ENCODE assay signal across 1 cellular context in genomic region chr6:149545754-149546471, GRCh38.
TF ChIP-seq lines count a peak whose summit lies in the region.

PPIL4 (minus strand) TSS chr6:149546043; CDS start chr6:149546005, 38 bp downstream.

TF ChIP-seq in H1, 55 proteins besides CTCF, POLR2A, EP300 and RAD21:
- no peak for TF ChIP-seq KDM1A (IDR thresholded peaks at IDR 0.05; ENCODE audit: borderline replicate concordance, low read length)
- peak; percentile 96 for TF ChIP-seq ASH2L (IDR thresholded peaks at IDR 0.05; ENCODE audit: low read length)
- no peak for TF ChIP-seq BACH1 (IDR thresholded peaks at IDR 0.05; ENCODE audit: low read length)
- no peak for TF ChIP-seq CTBP2 (IDR thresholded peaks at IDR 0.05; ENCODE audit: borderline replicate concordance, insufficient read depth, insufficient read length, low read length)
- no peak for TF ChIP-seq SAP30 (IDR thresholded peaks at IDR 0.05; ENCODE audit: insufficient read depth, insufficient replicate concordance, low read length)
- TF ChIP-seq EGR1 (IDR thresholded peaks at IDR 0.05; ENCODE audit: borderline replicate concordance, low read depth, low read length) = peak; percentile 31; the same call in 1 of the 2 replicates
- TF ChIP-seq HDAC2 (IDR thresholded peaks at IDR 0.05; ENCODE audit: borderline replicate concordance in 1 of 2, low read depth in 2 of 2, low read length in 2 of 2) = no peak; a peak in 1 of 4 replicates
- TF ChIP-seq SP2 (IDR thresholded peaks at IDR 0.05; ENCODE audit: low read length) = no peak
- TF ChIP-seq, protein P1, sequence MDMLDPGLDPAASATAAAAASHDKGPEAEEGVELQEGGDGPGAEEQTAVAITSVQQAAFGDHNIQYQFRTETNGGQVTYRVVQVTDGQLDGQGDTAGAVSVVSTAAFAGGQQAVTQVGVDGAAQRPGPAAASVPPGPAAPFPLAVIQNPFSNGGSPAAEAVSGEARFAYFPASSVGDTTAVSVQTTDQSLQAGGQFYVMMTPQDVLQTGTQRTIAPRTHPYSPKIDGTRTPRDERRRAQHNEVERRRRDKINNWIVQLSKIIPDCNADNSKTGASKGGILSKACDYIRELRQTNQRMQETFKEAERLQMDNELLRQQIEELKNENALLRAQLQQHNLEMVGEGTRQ (IDR thresholded peaks at IDR 0.05; ENCODE audit: low read length) = peak; percentile 44; the same call in 1 of the 2 replicates
- peak; percentile 100 for TF ChIP-seq KDM4A (IDR thresholded peaks at IDR 0.05; ENCODE audit: low read depth, low read length, severe bottlenecking)
- TF ChIP-seq JUND (IDR thresholded peaks at IDR 0.05; ENCODE audit: low read length) = peak; percentile 63; the same call in 1 of the 2 replicates
- peak; percentile 96 for TF ChIP-seq PHF8 (conservative IDR thresholded peaks at IDR 0.05; ENCODE audit: low read depth, low read length)
- TF ChIP-seq FOSL1 (IDR thresholded peaks at IDR 0.05; ENCODE audit: insufficient read depth, low read depth, low read length) = no peak
- TF ChIP-seq CREB1 (IDR thresholded peaks at IDR 0.05) = peak; percentile 100
- no peak for TF ChIP-seq RNF2 (IDR thresholded peaks at IDR 0.05; ENCODE audit: borderline replicate concordance, low read depth, low read length, missing control alignments, poor library complexity, severe bottlenecking)
- no peak for TF ChIP-seq CHD2 (IDR thresholded peaks at IDR 0.05; ENCODE audit: low read length)
- no peak for TF ChIP-seq NRF1 (IDR thresholded peaks at IDR 0.05; ENCODE audit: low read depth, low read length)
- no peak for TF ChIP-seq SUZ12 (IDR thresholded peaks at IDR 0.05; ENCODE audit: low read length)
- TF ChIP-seq ATF2 (IDR thresholded peaks at IDR 0.05; ENCODE audit: low read length) = no peak
- TF ChIP-seq CHD1 (IDR thresholded peaks at IDR 0.05; ENCODE audit: low read depth, low read length) = no peak
- TF ChIP-seq TAF1 (IDR thresholded peaks at IDR 0.05; ENCODE audit: low read depth, low read length) = peak; percentile 96
- TF ChIP-seq SP4 (IDR thresholded peaks at IDR 0.05; ENCODE audit: low read length) = peak; percentile 52; the same call in 1 of the 2 replicates
- TF ChIP-seq SP1 (IDR thresholded peaks at IDR 0.05; ENCODE audit: low read depth, low read length) = peak; percentile 61
- TF ChIP-seq BCL11A (IDR thresholded peaks at IDR 0.05; ENCODE audit: low read depth in 2 of 2, low read length in 2 of 2) = no peak
- TF ChIP-seq NANOG (IDR thresholded peaks at IDR 0.05; ENCODE audit: insufficient read depth, low read depth, low read length, poor library complexity, severe bottlenecking) = no peak
- TF ChIP-seq TAF7 (optimal IDR thresholded peaks at IDR 0.05; ENCODE audit: borderline replicate concordance, low read depth, low read length) = peak; percentile 77
- TF ChIP-seq GTF2F1 (IDR thresholded peaks at IDR 0.05; ENCODE audit: borderline replicate concordance, low read depth, low read length) = peak; percentile 35; the same call in 1 of the 2 replicates
- peak; percentile 95 for TF ChIP-seq SRF (IDR thresholded peaks at IDR 0.05; ENCODE audit: low read depth, low read length)
- no peak; the same call in 1 of the 2 replicates for TF ChIP-seq RBBP5 (IDR thresholded peaks at IDR 0.05; ENCODE audit: borderline replicate concordance, low read depth, low read length)
- TF ChIP-seq, protein P2, sequence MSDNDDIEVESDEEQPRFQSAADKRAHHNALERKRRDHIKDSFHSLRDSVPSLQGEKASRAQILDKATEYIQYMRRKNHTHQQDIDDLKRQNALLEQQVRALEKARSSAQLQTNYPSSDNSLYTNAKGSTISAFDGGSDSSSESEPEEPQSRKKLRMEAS (IDR thresholded peaks at IDR 0.05) = peak; percentile 83
- TF ChIP-seq KDM5A (IDR thresholded peaks at IDR 0.05; ENCODE audit: low read length) = peak; percentile 97
- TF ChIP-seq ZNF274 (IDR thresholded peaks at IDR 0.05; ENCODE audit: borderline replicate concordance, extremely low read depth, low read length) = no peak
- TF ChIP-seq CBX8 (IDR thresholded peaks at IDR 0.05; ENCODE audit: borderline replicate concordance, low read depth, low read length) = no peak
- TF ChIP-seq CBX5 (IDR thresholded peaks at IDR 0.05; ENCODE audit: low read depth, low read length) = no peak
- peak; percentile 42; the same call in 1 of the 2 replicates for TF ChIP-seq GABPA (IDR thresholded peaks at IDR 0.05; ENCODE audit: borderline replicate concordance, insufficient read depth, low read length)
- no peak for TF ChIP-seq RXRA (IDR thresholded peaks at IDR 0.05; ENCODE audit: insufficient read depth, low read depth, low read length)
- TF ChIP-seq TEAD4 (IDR thresholded peaks at IDR 0.05; ENCODE audit: low read depth, low read length) = no peak; the same call in 1 of the 2 replicates
- TF ChIP-seq, protein P3, sequence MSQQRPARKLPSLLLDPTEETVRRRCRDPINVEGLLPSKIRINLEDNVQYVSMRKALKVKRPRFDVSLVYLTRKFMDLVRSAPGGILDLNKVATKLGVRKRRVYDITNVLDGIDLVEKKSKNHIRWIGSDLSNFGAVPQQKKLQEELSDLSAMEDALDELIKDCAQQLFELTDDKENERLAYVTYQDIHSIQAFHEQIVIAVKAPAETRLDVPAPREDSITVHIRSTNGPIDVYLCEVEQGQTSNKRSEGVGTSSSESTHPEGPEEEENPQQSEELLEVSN (IDR thresholded peaks at IDR 0.05) = no peak
- TF ChIP-seq TCF12 (IDR thresholded peaks at IDR 0.05; ENCODE audit: low read depth, low read length) = no peak
- TF ChIP-seq TBP (IDR thresholded peaks at IDR 0.05; ENCODE audit: low read depth, low read length) = peak; percentile 89
- no peak for TF ChIP-seq JUN (IDR thresholded peaks at IDR 0.05; ENCODE audit: low read depth, low read length)
- peak; percentile 67; the same call in 1 of the 2 replicates for TF ChIP-seq BRCA1 (IDR thresholded peaks at IDR 0.05; ENCODE audit: low read depth, low read length)
- TF ChIP-seq RFX5 (IDR thresholded peaks at IDR 0.05; ENCODE audit: borderline replicate concordance, low read depth, low read length) = no peak
- no peak for TF ChIP-seq CEBPB (IDR thresholded peaks at IDR 0.05; ENCODE audit: low read depth, low read length)
- peak; percentile 96 for TF ChIP-seq POLR2AphosphoS5 (IDR thresholded peaks at IDR 0.05; ENCODE audit: low read depth, low read length)
- TF ChIP-seq SIRT6 (IDR thresholded peaks at IDR 0.05; ENCODE audit: low read length) = no peak
- TF ChIP-seq, protein P4, sequence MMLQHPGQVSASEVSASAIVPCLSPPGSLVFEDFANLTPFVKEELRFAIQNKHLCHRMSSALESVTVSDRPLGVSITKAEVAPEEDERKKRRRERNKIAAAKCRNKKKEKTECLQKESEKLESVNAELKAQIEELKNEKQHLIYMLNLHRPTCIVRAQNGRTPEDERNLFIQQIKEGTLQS (IDR thresholded peaks at IDR 0.05; ENCODE audit: insufficient read depth, low read depth, low read length) = peak; percentile 98
- no peak for TF ChIP-seq MAFK (IDR thresholded peaks at IDR 0.05; ENCODE audit: low read depth, low read length)
- peak; percentile 81 to 93; a peak in 2 of 4 replicates for TF ChIP-seq SIN3A (conservative IDR thresholded peaks at IDR 0.05 in 1 of 2, IDR thresholded peaks at IDR 0.05 in 1 of 2; ENCODE audit: low read depth in 1 of 2, low read length in 2 of 2)
- no peak for TF ChIP-seq EZH2 (IDR thresholded peaks at IDR 0.05; ENCODE audit: low read depth, low read length, severe bottlenecking)
- TF ChIP-seq, protein P5, sequence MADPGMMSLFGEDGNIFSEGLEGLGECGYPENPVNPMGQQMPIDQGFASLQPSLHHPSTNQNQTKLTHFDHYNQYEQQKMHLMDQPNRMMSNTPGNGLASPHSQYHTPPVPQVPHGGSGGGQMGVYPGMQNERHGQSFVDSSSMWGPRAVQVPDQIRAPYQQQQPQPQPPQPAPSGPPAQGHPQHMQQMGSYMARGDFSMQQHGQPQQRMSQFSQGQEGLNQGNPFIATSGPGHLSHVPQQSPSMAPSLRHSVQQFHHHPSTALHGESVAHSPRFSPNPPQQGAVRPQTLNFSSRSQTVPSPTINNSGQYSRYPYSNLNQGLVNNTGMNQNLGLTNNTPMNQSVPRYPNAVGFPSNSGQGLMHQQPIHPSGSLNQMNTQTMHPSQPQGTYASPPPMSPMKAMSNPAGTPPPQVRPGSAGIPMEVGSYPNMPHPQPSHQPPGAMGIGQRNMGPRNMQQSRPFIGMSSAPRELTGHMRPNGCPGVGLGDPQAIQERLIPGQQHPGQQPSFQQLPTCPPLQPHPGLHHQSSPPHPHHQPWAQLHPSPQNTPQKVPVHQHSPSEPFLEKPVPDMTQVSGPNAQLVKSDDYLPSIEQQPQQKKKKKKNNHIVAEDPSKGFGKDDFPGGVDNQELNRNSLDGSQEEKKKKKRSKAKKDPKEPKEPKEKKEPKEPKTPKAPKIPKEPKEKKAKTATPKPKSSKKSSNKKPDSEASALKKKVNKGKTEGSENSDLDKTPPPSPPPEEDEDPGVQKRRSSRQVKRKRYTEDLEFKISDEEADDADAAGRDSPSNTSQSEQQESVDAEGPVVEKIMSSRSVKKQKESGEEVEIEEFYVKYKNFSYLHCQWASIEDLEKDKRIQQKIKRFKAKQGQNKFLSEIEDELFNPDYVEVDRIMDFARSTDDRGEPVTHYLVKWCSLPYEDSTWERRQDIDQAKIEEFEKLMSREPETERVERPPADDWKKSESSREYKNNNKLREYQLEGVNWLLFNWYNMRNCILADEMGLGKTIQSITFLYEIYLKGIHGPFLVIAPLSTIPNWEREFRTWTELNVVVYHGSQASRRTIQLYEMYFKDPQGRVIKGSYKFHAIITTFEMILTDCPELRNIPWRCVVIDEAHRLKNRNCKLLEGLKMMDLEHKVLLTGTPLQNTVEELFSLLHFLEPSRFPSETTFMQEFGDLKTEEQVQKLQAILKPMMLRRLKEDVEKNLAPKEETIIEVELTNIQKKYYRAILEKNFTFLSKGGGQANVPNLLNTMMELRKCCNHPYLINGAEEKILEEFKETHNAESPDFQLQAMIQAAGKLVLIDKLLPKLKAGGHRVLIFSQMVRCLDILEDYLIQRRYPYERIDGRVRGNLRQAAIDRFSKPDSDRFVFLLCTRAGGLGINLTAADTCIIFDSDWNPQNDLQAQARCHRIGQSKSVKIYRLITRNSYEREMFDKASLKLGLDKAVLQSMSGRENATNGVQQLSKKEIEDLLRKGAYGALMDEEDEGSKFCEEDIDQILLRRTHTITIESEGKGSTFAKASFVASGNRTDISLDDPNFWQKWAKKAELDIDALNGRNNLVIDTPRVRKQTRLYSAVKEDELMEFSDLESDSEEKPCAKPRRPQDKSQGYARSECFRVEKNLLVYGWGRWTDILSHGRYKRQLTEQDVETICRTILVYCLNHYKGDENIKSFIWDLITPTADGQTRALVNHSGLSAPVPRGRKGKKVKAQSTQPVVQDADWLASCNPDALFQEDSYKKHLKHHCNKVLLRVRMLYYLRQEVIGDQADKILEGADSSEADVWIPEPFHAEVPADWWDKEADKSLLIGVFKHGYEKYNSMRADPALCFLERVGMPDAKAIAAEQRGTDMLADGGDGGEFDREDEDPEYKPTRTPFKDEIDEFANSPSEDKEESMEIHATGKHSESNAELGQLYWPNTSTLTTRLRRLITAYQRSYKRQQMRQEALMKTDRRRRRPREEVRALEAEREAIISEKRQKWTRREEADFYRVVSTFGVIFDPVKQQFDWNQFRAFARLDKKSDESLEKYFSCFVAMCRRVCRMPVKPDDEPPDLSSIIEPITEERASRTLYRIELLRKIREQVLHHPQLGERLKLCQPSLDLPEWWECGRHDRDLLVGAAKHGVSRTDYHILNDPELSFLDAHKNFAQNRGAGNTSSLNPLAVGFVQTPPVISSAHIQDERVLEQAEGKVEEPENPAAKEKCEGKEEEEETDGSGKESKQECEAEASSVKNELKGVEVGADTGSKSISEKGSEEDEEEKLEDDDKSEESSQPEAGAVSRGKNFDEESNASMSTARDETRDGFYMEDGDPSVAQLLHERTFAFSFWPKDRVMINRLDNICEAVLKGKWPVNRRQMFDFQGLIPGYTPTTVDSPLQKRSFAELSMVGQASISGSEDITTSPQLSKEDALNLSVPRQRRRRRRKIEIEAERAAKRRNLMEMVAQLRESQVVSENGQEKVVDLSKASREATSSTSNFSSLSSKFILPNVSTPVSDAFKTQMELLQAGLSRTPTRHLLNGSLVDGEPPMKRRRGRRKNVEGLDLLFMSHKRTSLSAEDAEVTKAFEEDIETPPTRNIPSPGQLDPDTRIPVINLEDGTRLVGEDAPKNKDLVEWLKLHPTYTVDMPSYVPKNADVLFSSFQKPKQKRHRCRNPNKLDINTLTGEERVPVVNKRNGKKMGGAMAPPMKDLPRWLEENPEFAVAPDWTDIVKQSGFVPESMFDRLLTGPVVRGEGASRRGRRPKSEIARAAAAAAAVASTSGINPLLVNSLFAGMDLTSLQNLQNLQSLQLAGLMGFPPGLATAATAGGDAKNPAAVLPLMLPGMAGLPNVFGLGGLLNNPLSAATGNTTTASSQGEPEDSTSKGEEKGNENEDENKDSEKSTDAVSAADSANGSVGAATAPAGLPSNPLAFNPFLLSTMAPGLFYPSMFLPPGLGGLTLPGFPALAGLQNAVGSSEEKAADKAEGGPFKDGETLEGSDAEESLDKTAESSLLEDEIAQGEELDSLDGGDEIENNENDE (IDR thresholded peaks at IDR 0.05; ENCODE audit: insufficient replicate concordance, low read length) = no peak
- peak; percentile 5; the same call in 1 of the 2 replicates for TF ChIP-seq SIX5 (IDR thresholded peaks at IDR 0.05; ENCODE audit: low read depth, low read length)
- TF ChIP-seq POU5F1 (IDR thresholded peaks at IDR 0.05; ENCODE audit: low read depth, low read length) = no peak
- peak; percentile 92 for TF ChIP-seq YY1 (IDR thresholded peaks at IDR 0.05; ENCODE audit: low read depth, low read length)
- no peak for TF ChIP-seq HDAC6 (IDR thresholded peaks at IDR 0.05; ENCODE audit: low read depth, low read length)
